ENCODE assay signal across 11 cellular contexts in genomic region chr12:85626031-85626781, GRCh38.
DNase-seq lines count a peak whose midpoint lies in the region; ATAC-seq lines count a peak whose summit lies in the region.
"Had no signal": no experiment of that assay in that cellular context is flagged by ENCODE, and none has a peak within 500 bp of the region (broad histone marks: within the 10 kb centered on the region; RNA-seq: fewer than 3 reads in every experiment).

No MANE protein-coding gene starts in this region.

- H3K36me3 Mint-ChIP-seq in activated T-cell treated with anti-CD3 and anti-CD28 coated beads, Interleukin-2, amount 50 U/mL, for 4 hours (ENCODE audit: insufficient read depth) = no peaks in the 10 kb centered on the region

- H3K27me3 Mint-ChIP-seq in activated T-cell treated with anti-CD3 and anti-CD28 coated beads, Interleukin-2, amount 50 U/mL, for 4 hours (ENCODE audit: low read depth) = no peaks in the 10 kb centered on the region
- H3K27me3 Mint-ChIP-seq: activated naive CD8-positive, alpha-beta T cell treated with anti-CD3 and anti-CD28 coated beads, Interleukin-2, amount 50 U/mL, for 24 hours had no signal

- H3K4me1 Mint-ChIP-seq in activated T-cell treated with anti-CD3 and anti-CD28 coated beads, Interleukin-2, amount 50 U/mL, for 4 hours (ENCODE audit: low read depth) = no peaks in the 10 kb centered on the region
- H3K4me1 Mint-ChIP-seq: activated naive CD8-positive, alpha-beta T cell treated with anti-CD3 and anti-CD28 coated beads, Interleukin-2, amount 50 U/mL, for 24 hours had no signal

- peak; percentile 7 for DNase-seq in AG08396 (ENCODE audit: low spot score)
- peak; percentile 75 for DNase-seq in LHCN-M2 (ENCODE audit: low read depth)
- peak; percentile 22 for DNase-seq in amniotic stem cell (lab: John Stamatoyannopoulos, UW)
- no peak for DNase-seq in left ventricle myocardium superior
- DNase-seq in activated T-cell treated with anti-CD3 and anti-CD28 coated beads, Interleukin-2, amount 50 U/mL, for 4 hours = no peak
- DNase-seq: activated naive CD8-positive, alpha-beta T cell treated with anti-CD3 and anti-CD28 coated beads, Interleukin-2, amount 50 U/mL, for 24 hours; NCI-H748 treated with DMSO at 0.1 percent for 48 hours; spleen had no signal

- intact Hi-C loops in left ventricle myocardium superior (cut with micrococcal nuclease) = no loop called here

- no peak overlapping the region for H3K4me3 Mint-ChIP-seq in activated T-cell treated with anti-CD3 and anti-CD28 coated beads, Interleukin-2, amount 50 U/mL, for 4 hours
- H3K4me3 Mint-ChIP-seq: activated naive CD8-positive, alpha-beta T cell treated with anti-CD3 and anti-CD28 coated beads, Interleukin-2, amount 50 U/mL, for 24 hours had no signal

- peak; percentile 94 for ATAC-seq in left ventricle myocardium superior
- ATAC-seq in GM19035 (IDR thresholded peaks at IDR 0.05; ENCODE audit: unreplicated experiment) = no peak
- no peak for ATAC-seq in GM19463 (IDR thresholded peaks at IDR 0.05; ENCODE audit: unreplicated experiment)
- ATAC-seq in activated T-cell treated with anti-CD3 and anti-CD28 coated beads, Interleukin-2, amount 50 U/mL, for 4 hours = no peak
- no peak for ATAC-seq in HG02981 (IDR thresholded peaks at IDR 0.05; ENCODE audit: unreplicated experiment)
- ATAC-seq: activated naive CD8-positive, alpha-beta T cell treated with anti-CD3 and anti-CD28 coated beads, Interleukin-2, amount 50 U/mL, for 24 hours had no signal

- H3K9me3 Mint-ChIP-seq in activated T-cell treated with anti-CD3 and anti-CD28 coated beads, Interleukin-2, amount 50 U/mL, for 4 hours = peaks cover 12% of the 10 kb centered on the region
- H3K9me3 Mint-ChIP-seq: activated naive CD8-positive, alpha-beta T cell treated with anti-CD3 and anti-CD28 coated beads, Interleukin-2, amount 50 U/mL, for 24 hours had no signal

Comparison
In these comparisons a context has a peak if more than half of its experiments do, and no peak if none do; other contexts are left out.
1. DNase-seq: peak in AG08396 (single experiment), LHCN-M2 (single experiment) and amniotic stem cell (single experiment); none in left ventricle myocardium superior (single experiment) and activated T-cell treated with anti-CD3 and anti-CD28 coated beads, Interleukin-2, amount 50 U/mL, for 4 hours (single experiment).